In genomic region chr17:57068707-57069106, GRCh38 we compare ENCODE assay signal across 1 cellular context.
TF ChIP-seq lines count a peak whose summit lies in the region.

No MANE protein-coding gene starts in this region.

TF ChIP-seq in K562, 482 proteins besides CTCF, POLR2A, EP300 and RAD21 (continued from another document):
- TF ChIP-seq AFF1 (IDR thresholded peaks at IDR 0.05; ENCODE audit: low read depth in 1 of 2, partially characterized antibody in 2 of 2) (no peak), SP2 (IDR thresholded peaks at IDR 0.05; ENCODE audit: extremely low read depth, low read depth, low read length, poor library complexity, severe bottlenecking) (no peak), IRF2 (CRISPR knock-in tag; IDR thresholded peaks at IDR 0.05) (no peak), ZNF764 (CRISPR knock-in tag; IDR thresholded peaks at IDR 0.05; ENCODE audit: low read depth) (no peak), ZNF584 (CRISPR knock-in tag; IDR thresholded peaks at IDR 0.05; ENCODE audit: low read depth) (no peak), ATF3 (IDR thresholded peaks at IDR 0.05) (0 out of 2 replicates have a peak, but pooled peaks have one; percentile 7), ATF3 (CRISPR knock-in tag; conservative IDR thresholded peaks at IDR 0.05) (no peak), ZC3H11A (IDR thresholded peaks at IDR 0.05; ENCODE audit: low read depth, low read length) (no peak), TCF3 (CRISPR knock-in tag; IDR thresholded peaks at IDR 0.05) (no peak)
TF ChIP-seq in K562: peak in this region for 2.
